8 cellular contexts compared by ENCODE assay signal in genomic region chr3:124772081-124772831, GRCh38. TPM values are rescaled to one million over a fixed set of nuclear protein-coding genes. Genes with fewer than 3 reads are reported as not detected.
DNase-seq lines count a peak whose midpoint lies in the region; ATAC-seq and TF ChIP-seq lines count a peak whose summit lies in the region.

No MANE protein-coding gene starts in this region.

- H3K9me3 ChIP-seq in GM23248 (ENCODE audit: low read depth) (no peaks in the 10 kb centered on the region), SK-N-SH (no peaks in the 10 kb centered on the region)

- POLR2A ChIA-PET in SK-N-SH (lab: Yijun Ruan, JAX): interaction anchor here (0.7 to 2.4 kb wide), 8 partner anchors 9 to 127 kb away, joined by 3 to 21 read pairs (median 4); partner anchors contain the start of gene ITGB5

- H3F3A ChIP-seq in GM23248 (ENCODE audit: insufficient read depth) (peaks cover 32% of the 10 kb centered on the region), SK-N-SH (replicated peaks; ENCODE audit: insufficient read depth) (peaks cover 37% of the 10 kb centered on the region)

- H3K27me3 Mint-ChIP-seq in glutamatergic neuron (ENCODE audit: unreplicated experiment): peaks cover 5% of the 10 kb centered on the region
- H3K27me3 Mint-ChIP-seq in activated CD8-positive, alpha-beta memory T cell treated with anti-CD3 and anti-CD28 coated beads, Interleukin-2, amount 10 ng/mL, durations not matched to agents 7 days and 5 days: peaks cover 36% of the 10 kb centered on the region

- 18 to 19% methylated on average over 17 of the region's 17 CpGs for WGBS in GM23248 (ENCODE audit: low coverage in 1 of 2, low lambda C conversion rate in 2 of 2, missing lambda C conversion rate in 2 of 2), 2 experiments
- 8% methylated on average over 13 of the region's 17 CpGs for WGBS in SK-N-SH (ENCODE audit: low lambda C conversion rate)

- in situ Hi-C loops in GM23248 (cut with MboI): no loop called here

- H3K27ac ChIP-seq in GM23248 (peak overlapping the region; percentile 66), SK-N-SH (ENCODE audit: low read depth in 2 of 2, low read length in 1 of 2) (peak overlapping the region; percentile 85 to 98)

- H3K4me3 ChIP-seq in GM23248 (no peak overlapping the region), SK-N-SH (ENCODE audit: low read depth in 2 of 2, low read length in 1 of 2) (no peak overlapping the region)

- H3K79me2 ChIP-seq in GM23248 (ENCODE audit: insufficient read depth) (peaks cover 17% of the 10 kb centered on the region), SK-N-SH (ENCODE audit: insufficient read depth) (peaks cover 7% of the 10 kb centered on the region; the same call in 1 of the 2 replicates)

- H3K4me3 Mint-ChIP-seq in glutamatergic neuron (ENCODE audit: unreplicated experiment): peak overlapping the region; percentile 7
- no peak overlapping the region for H3K4me3 Mint-ChIP-seq in activated CD8-positive, alpha-beta memory T cell treated with anti-CD3 and anti-CD28 coated beads, Interleukin-2, amount 10 ng/mL, durations not matched to agents 7 days and 5 days

- H3K4me1 Mint-ChIP-seq in glutamatergic neuron (ENCODE audit: low read depth, unreplicated experiment): peaks cover 37% of the 10 kb centered on the region
- no peaks in the 10 kb centered on the region for H3K4me1 Mint-ChIP-seq in activated CD8-positive, alpha-beta memory T cell treated with anti-CD3 and anti-CD28 coated beads, Interleukin-2, amount 10 ng/mL, durations not matched to agents 7 days and 5 days

- no peak for ATAC-seq in activated CD8-positive, alpha-beta memory T cell treated with anti-CD3 and anti-CD28 coated beads, Interleukin-2, amount 10 ng/mL, durations not matched to agents 7 days and 5 days
- ATAC-seq in HG02759 (IDR thresholded peaks at IDR 0.05; ENCODE audit: unreplicated experiment): no peak

- H3K9me3 Mint-ChIP-seq in glutamatergic neuron (ENCODE audit: unreplicated experiment): peaks cover 2% of the 10 kb centered on the region
- no peaks in the 10 kb centered on the region for H3K9me3 Mint-ChIP-seq in activated CD8-positive, alpha-beta memory T cell treated with anti-CD3 and anti-CD28 coated beads, Interleukin-2, amount 10 ng/mL, durations not matched to agents 7 days and 5 days (ENCODE audit: low read depth)

- no peak for TF ChIP-seq CTCF in SK-N-SH (IDR thresholded peaks at IDR 0.05)
- no peak for TF ChIP-seq CTCF in glutamatergic neuron (IDR thresholded peaks at IDR 0.05; ENCODE audit: partially characterized antibody, unreplicated experiment)

- H3K36me3 ChIP-seq in GM23248 (ENCODE audit: low read depth) (peaks cover 16% of the 10 kb centered on the region; the same call in 1 of the 2 replicates), SK-N-SH (replicated peaks in 1 of 2; ENCODE audit: control insufficient read depth in 1 of 2, insufficient read depth in 2 of 2, low read length in 1 of 2) (peaks cover 33 to 37% of the 10 kb centered on the region in 2 experiments)

- no peak overlapping the region for H2AFZ ChIP-seq in GM23248
- H2AFZ ChIP-seq in SK-N-SH (ENCODE audit: low read depth): no peak overlapping the region

- H3K36me3 Mint-ChIP-seq in glutamatergic neuron (ENCODE audit: unreplicated experiment): no peaks in the 10 kb centered on the region
- no peaks in the 10 kb centered on the region for H3K36me3 Mint-ChIP-seq in activated CD8-positive, alpha-beta memory T cell treated with anti-CD3 and anti-CD28 coated beads, Interleukin-2, amount 10 ng/mL, durations not matched to agents 7 days and 5 days

- peak; percentile 99 to 100 for TF ChIP-seq EP300 in SK-N-SH (IDR thresholded peaks at IDR 0.05; ENCODE audit: borderline replicate concordance in 1 of 2, low read depth in 1 of 2, low read length in 1 of 2)

- H3K9me2 ChIP-seq in GM23248 (ENCODE audit: insufficient read depth) (no peaks in the 10 kb centered on the region), SK-N-SH (no peaks in the 10 kb centered on the region)

- CTCF ChIA-PET in SK-N-SH (lab: Yijun Ruan, JAX): interaction anchor here (0.9 to 15.4 kb wide), 8 partner anchors 11 to 224 kb away, joined by 3 to 332 read pairs (median 4); no protein-coding TSS in a partner anchor
- CTCF ChIA-PET in activated CD8-positive, alpha-beta memory T cell treated with anti-CD3 and anti-CD28 coated beads, Interleukin-2, amount 10 ng/mL, durations not matched to agents 7 days and 5 days (lab: Charles Lee): interaction anchor here (0.8 to 3.8 kb wide), 3 partner anchors 11 to 810 kb away, joined by 3 to 24 read pairs (median 18); no protein-coding TSS in a partner anchor

- H3K27me3 ChIP-seq in GM23248 (replicated peaks; ENCODE audit: insufficient read depth) (no peaks in the 10 kb centered on the region), SK-N-SH (ENCODE audit: insufficient read depth) (no peaks in the 10 kb centered on the region)

- no peaks in the 10 kb centered on the region for H4K20me1 ChIP-seq in GM23248 (ENCODE audit: insufficient read depth)
- peaks cover 6% of the 10 kb centered on the region; the same call in 1 of the 2 replicates for H4K20me1 ChIP-seq in SK-N-SH (ENCODE audit: insufficient read depth)

- TF ChIP-seq RAD21 in SK-N-SH (IDR thresholded peaks at IDR 0.05; ENCODE audit: low read length): peak; percentile 13; the same call in 1 of the 2 replicates

- H3K4me1 ChIP-seq in GM23248 (ENCODE audit: insufficient read depth) (peaks cover 29% of the 10 kb centered on the region), SK-N-SH (ENCODE audit: control insufficient read depth in 1 of 2, insufficient read depth in 2 of 2, low read depth in 1 of 2, low read length in 1 of 2) (peaks cover 44 to 86% of the 10 kb centered on the region in 2 experiments)

- H3K4me2 ChIP-seq in GM23248 (ENCODE audit: unreplicated experiment): peak overlapping the region; percentile 67
- H3K4me2 ChIP-seq in SK-N-SH: peak overlapping the region; percentile 69

- peak; percentile 65 for DNase-seq in GM23248
- peak; percentile 83 for DNase-seq in SK-N-SH
- DNase-seq in glutamatergic neuron: no peak
- DNase-seq in pulmonary artery endothelial cell (ENCODE audit: low read depth, low spot score): peak; percentile 96
- DNase-seq in activated CD8-positive, alpha-beta memory T cell treated with anti-CD3 and anti-CD28 coated beads, Interleukin-2, amount 10 ng/mL, durations not matched to agents 7 days and 5 days: no peak
- DNase-seq in activated T-cell treated with anti-CD3 and anti-CD28 coated beads, Interleukin-2, amount 50 U/mL, for 1 hour: no peak
- DNase-seq in stimulated activated CD4-positive, alpha-beta T cell treated with anti-CD3 and anti-CD28 coated beads, Interleukin-12 subunit alpha, Interleukin-12 subunit beta, amount 100 ng/mL, for 4 hours: no peak

- peak overlapping the region; percentile 41 for H3K9ac ChIP-seq in GM23248
- H3K9ac ChIP-seq in SK-N-SH: peak overlapping the region; percentile 17; the same call in 1 of the 2 replicates

- peak overlapping the region; percentile 93 for H3K27ac Mint-ChIP-seq in glutamatergic neuron (ENCODE audit: unreplicated experiment)
- no peak overlapping the region for H3K27ac Mint-ChIP-seq in activated CD8-positive, alpha-beta memory T cell treated with anti-CD3 and anti-CD28 coated beads, Interleukin-2, amount 10 ng/mL, durations not matched to agents 7 days and 5 days

TF ChIP-seq in SK-N-SH, 30 proteins besides CTCF, POLR2A, EP300 and RAD21 (continues in another document):
- TF ChIP-seq RXRA (IDR thresholded peaks at IDR 0.05; ENCODE audit: borderline replicate concordance, low read depth) (peak; percentile 98), POLR2AphosphoS5 (IDR thresholded peaks at IDR 0.05; ENCODE audit: low read depth, low read length) (peak; percentile 99), ZBTB33 (IDR thresholded peaks at IDR 0.05; ENCODE audit: borderline replicate concordance, low read depth) (peak; percentile 92), RCOR1 (IDR thresholded peaks at IDR 0.05; ENCODE audit: low read length) (peak; percentile 100), TEAD4 (IDR thresholded peaks at IDR 0.05; ENCODE audit: borderline replicate concordance, insufficient read depth) (peak; percentile 100), IRF3 (IDR thresholded peaks at IDR 0.05; ENCODE audit: low read depth, low read length) (no peak), ELF1 (IDR thresholded peaks at IDR 0.05) (peak; percentile 79), YY1 (IDR thresholded peaks at IDR 0.05; ENCODE audit: low read depth) (peak; percentile 76), JUND (IDR thresholded peaks at IDR 0.05) (peak; percentile 98), CHD2 (IDR thresholded peaks at IDR 0.05; ENCODE audit: low read length, partially characterized antibody) (peak; percentile 92)

RNA-seq across cellular contexts. Expression of gene UMPS, which starts 42.0 kb away (rescaled TPM):
- 18.0 and 29.8 TPM in 2 replicates for total RNA-seq in GM23248 (2014; rRNA removed; shearing (Covaris generic))
- 37.9 and 38.7 TPM in 2 replicates for polyA plus RNA-seq in GM23248 (2016; fragmentation: Nextera tagmentation; extraction: Ambion mirVana)
- 25.1 and 32.0 TPM in 2 replicates for polyA plus RNA-seq in SK-N-SH (2012; rRNA removed)
- 29.2 and 30.9 TPM in 2 replicates for polyA plus RNA-seq in SK-N-SH (2012; cell fraction: cytosol; rRNA removed)
- 18.2 and 25.5 TPM in 2 replicates for polyA plus RNA-seq in SK-N-SH (2012; cell fraction: nucleus; rRNA removed)
- total RNA-seq in glutamatergic neuron (ENCODE audit: unreplicated experiment): 30.7 TPM
- total RNA-seq in pulmonary artery endothelial cell: 37.3 and 52.5 TPM in 2 replicates
- total RNA-seq in activated CD8-positive, alpha-beta memory T cell treated with anti-CD3 and anti-CD28 coated beads, Interleukin-2, amount 10 ng/mL, durations not matched to agents 7 days and 5 days: 10 to 100 TPM; 33.4 to 50.1 TPM

Comparison
In these comparisons a context has a peak if more than half of its experiments do, and no peak if none do; other contexts are left out.
1. DNase-seq: peak in GM23248 (single experiment), SK-N-SH (single experiment) and pulmonary artery endothelial cell (single experiment); none in glutamatergic neuron (single experiment), activated CD8-positive, alpha-beta memory T cell treated with anti-CD3 and anti-CD28 coated beads, Interleukin-2, amount 10 ng/mL, durations not matched to agents 7 days and 5 days (single experiment), activated T-cell treated with anti-CD3 and anti-CD28 coated beads, Interleukin-2, amount 50 U/mL, for 1 hour (single experiment) and stimulated activated CD4-positive, alpha-beta T cell treated with anti-CD3 and anti-CD28 coated beads, Interleukin-12 subunit alpha, Interleukin-12 subunit beta, amount 100 ng/mL, for 4 hours (single experiment).